ENCODE assay signal across 10 cellular contexts in genomic region chr1:162633327-162633762, GRCh38. TPM values are rescaled to one million over a fixed set of nuclear protein-coding genes. Genes with fewer than 3 reads are reported as not detected.
DNase-seq lines count a peak whose midpoint lies in the region; ATAC-seq and TF ChIP-seq lines count a peak whose summit lies in the region.
"Had no signal": no experiment of that assay in that cellular context is flagged by ENCODE, and none has a peak within 500 bp of the region (broad histone marks: within the 10 kb centered on the region; RNA-seq: fewer than 3 reads in every experiment).

No MANE protein-coding gene starts in this region.

- H3K4me1 ChIP-seq in lower lobe of right lung (peaks cover 6% of the 10 kb centered on the region), foreskin keratinocyte (no peaks in the 10 kb centered on the region)
- H3K4me1 ChIP-seq: parathyroid adenoma had no signal

- in situ Hi-C loops in KBM-7 (cut with MboI; ENCODE audit: low pct_unique_long_range_greater_than_20kb, low sequenced_read_pairs) = no loop called here

- POLR2A ChIA-PET in RWPE1 (lab: Yijun Ruan, JAX; ENCODE audit: low non-redundant PET) = no interaction called here

- DNase-seq in AG10803 (ENCODE audit: low read depth) (no peak), lower lobe of right lung (no peak), KBM-7 (no peak), foreskin keratinocyte (no peak), RWPE1 (ENCODE audit: low spot score) (no peak)

- CTCF ChIA-PET in RWPE1 (lab: Yijun Ruan, JAX) = no interaction called here

- H3K4me3 ChIP-seq in AG10803 (ENCODE audit: low read length) (peak overlapping the region; percentile 79), lower lobe of right lung (peak overlapping the region; percentile 50)

- H3K27ac ChIP-seq in lower lobe of right lung (peak overlapping the region; percentile 57), foreskin keratinocyte (no peak overlapping the region), RWPE1 (no peak overlapping the region)
- H3K27ac ChIP-seq: parathyroid adenoma, VCaP had no signal

- peak; percentile 79 for ATAC-seq in GM21717 (IDR thresholded peaks at IDR 0.05; ENCODE audit: unreplicated experiment)
- ATAC-seq in SK-N-SH treated with all-trans-retinoic acid at 6 μM for 48 hours = peak; percentile 49
- ATAC-seq in lower lobe of right lung = peak; percentile 13 to 32
- no peak for ATAC-seq in HG02970 (IDR thresholded peaks at IDR 0.05; ENCODE audit: low FRiP score, unreplicated experiment)
- no peak for ATAC-seq in foreskin keratinocyte

- H3K27me3 ChIP-seq in lower lobe of right lung (ENCODE audit: low read depth) (no peaks in the 10 kb centered on the region), foreskin keratinocyte (no peaks in the 10 kb centered on the region)

- no peaks in the 10 kb centered on the region for H3K9me3 ChIP-seq in lower lobe of right lung

- TF ChIP-seq CTCF in AG10803 (conservative IDR thresholded peaks at IDR 0.05; ENCODE audit: low read length) = peak; percentile 38
- no peak for TF ChIP-seq CTCF in lower lobe of right lung (IDR thresholded peaks at IDR 0.05)
- no peak for TF ChIP-seq CTCF in foreskin keratinocyte (conservative IDR thresholded peaks at IDR 0.05)
- no peak for TF ChIP-seq CTCF in RWPE1 (conservative IDR thresholded peaks at IDR 0.05; ENCODE audit: low read depth)

- no peaks in the 10 kb centered on the region for H3K36me3 ChIP-seq in lower lobe of right lung

- intact Hi-C loops in lower lobe of right lung (cut with DNase I) = no loop called here

TF ChIP-seq in SK-N-SH treated with all-trans-retinoic acid at 6 μM for 48 hours, 23 proteins besides CTCF, POLR2A, EP300 and RAD21:
- TF ChIP-seq ARNTL (CRISPR knock-in tag; IDR thresholded peaks at IDR 0.05; ENCODE audit: borderline replicate concordance, low read depth) (no peak), BACH2 (CRISPR knock-in tag; IDR thresholded peaks at IDR 0.05; ENCODE audit: borderline replicate concordance) (no peak), TCF4 (CRISPR knock-in tag; IDR thresholded peaks at IDR 0.05; ENCODE audit: borderline replicate concordance) (no peak), PPARA (CRISPR knock-in tag; IDR thresholded peaks at IDR 0.05; ENCODE audit: borderline replicate concordance) (no peak), PATZ1 (CRISPR knock-in tag; IDR thresholded peaks at IDR 0.05; ENCODE audit: borderline replicate concordance) (no peak), RARB (CRISPR knock-in tag; IDR thresholded peaks at IDR 0.05) (no peak), ZC3H10 (CRISPR knock-in tag; IDR thresholded peaks at IDR 0.05) (no peak), ZFP3 (CRISPR knock-in tag; IDR thresholded peaks at IDR 0.05) (no peak), CREB5 (CRISPR knock-in tag; IDR thresholded peaks at IDR 0.05; ENCODE audit: low read depth) (no peak), ZNF8 (CRISPR knock-in tag; IDR thresholded peaks at IDR 0.05) (no peak), ZNF70 (CRISPR knock-in tag; IDR thresholded peaks at IDR 0.05) (no peak), CSDC2 (CRISPR knock-in tag; IDR thresholded peaks at IDR 0.05) (no peak), CSRNP3 (CRISPR knock-in tag; IDR thresholded peaks at IDR 0.05) (no peak)
TF ChIP-seq in SK-N-SH treated with all-trans-retinoic acid at 6 μM for 48 hours: peak in this region for 0.

RNA-seq across cellular contexts. Expression of gene DDR2, which starts 1.1 kb away (rescaled TPM):
- total RNA-seq in lower lobe of right lung (47.0 TPM), foreskin keratinocyte (0.18 and 0.41 TPM in 2 replicates)
- polyA plus RNA-seq in foreskin keratinocyte = 0.03 and 0.06 TPM in 2 replicates

Comparison
In these comparisons a context has a peak if more than half of its experiments do, and no peak if none do; other contexts are left out.
1. ATAC-seq: peak in GM21717 (single experiment), SK-N-SH treated with all-trans-retinoic acid at 6 μM for 48 hours (single experiment) and lower lobe of right lung (2 of 2); none in HG02970 (single experiment) and foreskin keratinocyte (single experiment).
2. RNA of gene DDR2, which starts 1.1 kb away (total RNA-seq): 47.0 TPM in lower lobe of right lung (single experiment); 0.18 to 0.41 TPM in foreskin keratinocyte; every median in the first group is over 10 times any median in the second.